Comparison of ENCODE assay signal across 10 cellular contexts in the genomic region with DNA sequence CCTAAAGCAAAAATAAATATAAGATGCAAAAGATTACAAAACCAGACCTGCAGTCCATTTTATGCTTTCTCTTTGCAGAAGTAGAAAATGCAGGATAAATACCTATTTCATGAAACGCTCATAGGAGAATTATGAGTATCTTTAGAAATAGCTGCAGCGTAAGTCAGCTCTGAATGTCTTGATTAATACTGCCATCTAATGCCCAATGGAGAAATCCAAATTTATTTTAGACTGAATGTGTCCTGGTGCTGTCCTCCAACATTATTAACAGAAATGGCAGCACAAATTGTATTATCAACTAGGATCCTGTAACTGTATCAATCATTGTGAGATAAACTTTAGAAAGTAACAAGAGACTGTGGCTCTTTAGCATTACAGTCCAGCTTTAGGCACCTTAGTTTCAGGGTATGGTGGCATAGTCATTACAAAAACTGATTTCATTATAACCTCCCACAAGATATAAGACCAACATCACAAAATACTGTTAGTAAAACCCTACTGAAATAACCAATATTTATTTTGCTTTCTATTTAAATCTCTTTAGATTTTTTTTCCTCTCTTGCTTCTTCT.
DNase-seq lines count a peak whose midpoint lies in the region; ATAC-seq, FAIRE-seq and TF ChIP-seq lines count a peak whose summit lies in the region.
"Had no signal": no experiment of that assay in that cellular context is flagged by ENCODE, and none has a peak within 500 bp of the region (broad histone marks: within the 10 kb centered on the region; RNA-seq: fewer than 3 reads in every experiment).

No MANE protein-coding gene starts in this region.

- peak; percentile 51 to 73 for TF ChIP-seq RAD21 in K562 (CRISPR knock-in tag; conservative IDR thresholded peaks at IDR 0.05 in 1 of 2, IDR thresholded peaks at IDR 0.05 in 1 of 2)

- no peak overlapping the region for H3K4me3 ChIP-seq in K562

- TF ChIP-seq CTCF in K562 (IDR thresholded peaks at IDR 0.05 in 2 of 3, conservative IDR thresholded peaks at IDR 0.05 in 1 of 3; ENCODE audit: insufficient read depth in 2 of 3, low read depth in 1 of 3, low read length in 3 of 3): peak in 2 of 3 experiments; percentile 33 to 50; a peak in 3 of 6 replicates

- TF ChIP-seq EP300 in K562 (IDR thresholded peaks at IDR 0.05; ENCODE audit: low read length): no peak

- in situ Hi-C loops in K562 (cut with MboI): no loop called here

- no peak overlapping the region for H2AFZ ChIP-seq in K562 (ENCODE audit: low read depth, low read length)

- no peak overlapping the region for H3K27ac ChIP-seq in K562 (ENCODE audit: extremely low read depth, low read depth, low read length)
- H3K27ac ChIP-seq: epithelial cell of prostate had no signal

- H3K4me2 ChIP-seq in K562 (ENCODE audit: insufficient read depth, low read length): no peak overlapping the region

- no peaks in the 10 kb centered on the region for H3K79me2 ChIP-seq in K562 (ENCODE audit: control insufficient read depth, insufficient read depth, low read length)

- no peak for TF ChIP-seq POLR2A in K562 (conservative IDR thresholded peaks at IDR 0.05)

- intact Hi-C loops in K562 (cut with micrococcal nuclease): loop anchor here (2.0 to 5.0 kb wide), 2 partner anchors 37 to 51 kb away; no protein-coding TSS in a partner anchor

- H3K9ac ChIP-seq in K562 (ENCODE audit: insufficient read depth in 1 of 2, low read depth in 2 of 2, low read length in 2 of 2): no peak overlapping the region

- H3K4me1 ChIP-seq in K562 (replicated peaks in 1 of 2; ENCODE audit: control insufficient read depth in 2 of 2, insufficient read depth in 2 of 2, low read length in 2 of 2): no peaks in the 10 kb centered on the region

- H3K9me3 ChIP-seq in K562 (replicated peaks; ENCODE audit: control insufficient read depth, insufficient read depth, low read depth, low read length): no peaks in the 10 kb centered on the region

- H4K20me1 ChIP-seq in K562 (replicated peaks; ENCODE audit: control insufficient read depth, insufficient read depth, low read length): no peaks in the 10 kb centered on the region

- no peak for FAIRE-seq in K562 (lab: Jason Lieb, UNC)
- FAIRE-seq: GM18507 had no signal

- BruUV-seq in K562 (replicated peaks; lab: Mats Ljungman, UMichigan): no TSS peak

- H3K9me1 ChIP-seq in K562 (ENCODE audit: control insufficient read depth, insufficient read depth, low read length): no peaks in the 10 kb centered on the region

- CTCF ChIA-PET in K562 (lab: Yijun Ruan, JAX; ENCODE audit: low intra/inter-chr PET ratio): interaction anchor here (0.6 to 1.2 kb wide), 3 partner anchors 48 to 119 kb away, joined by 3 to 4 read pairs (median 3); no protein-coding TSS in a partner anchor

- H3K36me3 ChIP-seq in K562 (ENCODE audit: control insufficient read depth, insufficient read depth, low read length): no peaks in the 10 kb centered on the region

- POLR2A ChIA-PET in K562 (lab: Yijun Ruan, JAX): interaction anchor here (0.5 to 1.0 kb wide), 2 partner anchors 8 to 10 kb away, joined by 3 read pairs; no protein-coding TSS in a partner anchor

- DNase-seq in DMS114 treated with DMSO at 0.1 percent for 48 hours (lab: John Stamatoyannopoulos, UW; ENCODE audit: unreplicated experiment): peak; percentile 6
- DNase-seq in NCI-H2081 treated with DMSO at 0.1 percent for 48 hours (lab: John Stamatoyannopoulos, UW): peak; percentile 2
- DNase-seq in K562 (ENCODE audit: extremely low read depth in 1 of 4, low spot score in 3 of 4): peak in 1 of 4 experiments; percentile 28
- DNase-seq in midbrain (lab: John Stamatoyannopoulos, UW): peak; percentile 48
- DNase-seq in HK-2 (ENCODE audit: unreplicated experiment): no peak
- DNase-seq in UCSD-AML1 (lab: John Stamatoyannopoulos, UW; ENCODE audit: unreplicated experiment): no peak
- DNase-seq in COLO668 (lab: John Stamatoyannopoulos, UW; ENCODE audit: unreplicated experiment): no peak
- DNase-seq in 8988T: no peak

- peak; percentile 40; the same call in 1 of the 3 replicates for ATAC-seq in K562

- H3K27me3 ChIP-seq in K562 (ENCODE audit: control insufficient read depth in 2 of 2, insufficient read depth in 2 of 2, low read length in 2 of 2): no peaks in the 10 kb centered on the region

- WGBS in K562 (ENCODE audit: insufficient coverage, low coverage, missing lambda C conversion rate): 4% methylated on average over 2 of the region's 2 CpGs

TF ChIP-seq in K562, 482 proteins besides CTCF, POLR2A, EP300 and RAD21 (continues in another document):
- TF ChIP-seq, protein P1, sequence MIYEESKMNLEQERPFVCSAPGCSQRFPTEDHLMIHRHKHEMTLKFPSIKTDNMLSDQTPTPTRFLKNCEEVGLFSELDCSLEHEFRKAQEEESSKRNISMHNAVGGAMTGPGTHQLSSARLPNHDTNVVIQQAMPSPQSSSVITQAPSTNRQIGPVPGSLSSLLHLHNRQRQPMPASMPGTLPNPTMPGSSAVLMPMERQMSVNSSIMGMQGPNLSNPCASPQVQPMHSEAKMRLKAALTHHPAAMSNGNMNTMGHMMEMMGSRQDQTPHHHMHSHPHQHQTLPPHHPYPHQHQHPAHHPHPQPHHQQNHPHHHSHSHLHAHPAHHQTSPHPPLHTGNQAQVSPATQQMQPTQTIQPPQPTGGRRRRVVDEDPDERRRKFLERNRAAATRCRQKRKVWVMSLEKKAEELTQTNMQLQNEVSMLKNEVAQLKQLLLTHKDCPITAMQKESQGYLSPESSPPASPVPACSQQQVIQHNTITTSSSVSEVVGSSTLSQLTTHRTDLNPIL (CRISPR knock-in tag; IDR thresholded peaks at IDR 0.05): 0 out of 2 replicates have a peak, but pooled peaks have one; percentile 51
- TF ChIP-seq, protein P2, sequence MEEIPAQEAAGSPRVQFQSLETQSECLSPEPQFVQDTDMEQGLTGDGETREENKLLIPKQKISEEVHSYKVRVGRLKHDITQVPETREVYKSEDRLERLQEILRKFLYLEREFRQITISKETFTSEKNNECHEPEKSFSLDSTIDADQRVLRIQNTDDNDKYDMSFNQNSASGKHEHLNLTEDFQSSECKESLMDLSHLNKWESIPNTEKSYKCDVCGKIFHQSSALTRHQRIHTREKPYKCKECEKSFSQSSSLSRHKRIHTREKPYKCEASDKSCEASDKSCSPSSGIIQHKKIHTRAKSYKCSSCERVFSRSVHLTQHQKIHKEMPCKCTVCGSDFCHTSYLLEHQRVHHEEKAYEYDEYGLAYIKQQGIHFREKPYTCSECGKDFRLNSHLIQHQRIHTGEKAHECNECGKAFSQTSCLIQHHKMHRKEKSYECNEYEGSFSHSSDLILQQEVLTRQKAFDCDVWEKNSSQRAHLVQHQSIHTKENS (CRISPR knock-in tag; IDR thresholded peaks at IDR 0.05): 0 out of 2 replicates have a peak, but pooled peaks have one; percentile 18
- TF ChIP-seq PHF8 (IDR thresholded peaks at IDR 0.05; ENCODE audit: borderline replicate concordance, low read length) (0 out of 2 replicates have a peak, but pooled peaks have one; percentile 18), ZNF668 (CRISPR knock-in tag; IDR thresholded peaks at IDR 0.05) (0 out of 2 replicates have a peak, but pooled peaks have one; percentile 56), ARID1B (IDR thresholded peaks at IDR 0.05) (no peak), U2AF1 (optimal IDR thresholded peaks at IDR 0.05; ENCODE audit: low read depth, low read length) (peak; percentile 30), SAP30 (IDR thresholded peaks at IDR 0.05; ENCODE audit: borderline replicate concordance, insufficient read depth, low read depth, low read length, poor library complexity, severe bottlenecking) (no peak), NFE2L1 (tag; IDR thresholded peaks at IDR 0.05; ENCODE audit: borderline replicate concordance, low read depth) (0 out of 2 replicates have a peak, but pooled peaks have one; percentile 3), BCOR (IDR thresholded peaks at IDR 0.05) (no peak), NFE2 (IDR thresholded peaks at IDR 0.05; ENCODE audit: low read depth) (no peak), MTA1 (IDR thresholded peaks at IDR 0.05; ENCODE audit: borderline replicate concordance) (no peak), SETDB1 (IDR thresholded peaks at IDR 0.05; ENCODE audit: low read length) (no peak)
- TF ChIP-seq, protein P3, sequence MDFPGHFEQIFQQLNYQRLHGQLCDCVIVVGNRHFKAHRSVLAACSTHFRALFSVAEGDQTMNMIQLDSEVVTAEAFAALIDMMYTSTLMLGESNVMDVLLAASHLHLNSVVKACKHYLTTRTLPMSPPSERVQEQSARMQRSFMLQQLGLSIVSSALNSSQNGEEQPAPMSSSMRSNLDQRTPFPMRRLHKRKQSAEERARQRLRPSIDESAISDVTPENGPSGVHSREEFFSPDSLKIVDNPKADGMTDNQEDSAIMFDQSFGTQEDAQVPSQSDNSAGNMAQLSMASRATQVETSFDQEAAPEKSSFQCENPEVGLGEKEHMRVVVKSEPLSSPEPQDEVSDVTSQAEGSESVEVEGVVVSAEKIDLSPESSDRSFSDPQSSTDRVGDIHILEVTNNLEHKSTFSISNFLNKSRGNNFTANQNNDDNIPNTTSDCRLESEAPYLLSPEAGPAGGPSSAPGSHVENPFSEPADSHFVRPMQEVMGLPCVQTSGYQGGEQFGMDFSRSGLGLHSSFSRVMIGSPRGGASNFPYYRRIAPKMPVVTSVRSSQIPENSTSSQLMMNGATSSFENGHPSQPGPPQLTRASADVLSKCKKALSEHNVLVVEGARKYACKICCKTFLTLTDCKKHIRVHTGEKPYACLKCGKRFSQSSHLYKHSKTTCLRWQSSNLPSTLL (IDR thresholded peaks at IDR 0.05): no peak
- TF ChIP-seq, protein P4, sequence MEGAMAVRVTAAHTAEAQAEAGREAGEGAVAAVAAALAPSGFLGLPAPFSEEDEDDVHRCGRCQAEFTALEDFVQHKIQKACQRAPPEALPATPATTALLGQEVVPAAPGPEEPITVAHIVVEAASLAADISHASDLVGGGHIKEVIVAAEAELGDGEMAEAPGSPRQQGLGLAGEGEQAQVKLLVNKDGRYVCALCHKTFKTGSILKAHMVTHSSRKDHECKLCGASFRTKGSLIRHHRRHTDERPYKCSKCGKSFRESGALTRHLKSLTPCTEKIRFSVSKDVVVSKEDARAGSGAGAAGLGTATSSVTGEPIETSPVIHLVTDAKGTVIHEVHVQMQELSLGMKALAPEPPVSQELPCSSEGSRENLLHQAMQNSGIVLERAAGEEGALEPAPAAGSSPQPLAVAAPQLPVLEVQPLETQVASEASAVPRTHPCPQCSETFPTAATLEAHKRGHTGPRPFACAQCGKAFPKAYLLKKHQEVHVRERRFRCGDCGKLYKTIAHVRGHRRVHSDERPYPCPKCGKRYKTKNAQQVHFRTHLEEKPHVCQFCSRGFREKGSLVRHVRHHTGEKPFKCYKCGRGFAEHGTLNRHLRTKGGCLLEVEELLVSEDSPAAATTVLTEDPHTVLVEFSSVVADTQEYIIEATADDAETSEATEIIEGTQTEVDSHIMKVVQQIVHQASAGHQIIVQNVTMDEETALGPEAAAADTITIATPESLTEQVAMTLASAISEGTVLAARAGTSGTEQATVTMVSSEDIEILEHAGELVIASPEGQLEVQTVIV (CRISPR knock-in tag; IDR thresholded peaks at IDR 0.05; ENCODE audit: borderline replicate concordance): peak; percentile 75

Comparison
In these comparisons a context has a peak if more than half of its experiments do, and no peak if none do; other contexts are left out.
1. DNase-seq: peak in DMS114 treated with DMSO at 0.1 percent for 48 hours (single experiment), NCI-H2081 treated with DMSO at 0.1 percent for 48 hours (single experiment) and midbrain (single experiment); none in HK-2 (single experiment), UCSD-AML1 (single experiment), COLO668 (single experiment) and 8988T (single experiment).